Comparison of ENCODE assay signal across 14 cellular contexts in the genomic region with DNA sequence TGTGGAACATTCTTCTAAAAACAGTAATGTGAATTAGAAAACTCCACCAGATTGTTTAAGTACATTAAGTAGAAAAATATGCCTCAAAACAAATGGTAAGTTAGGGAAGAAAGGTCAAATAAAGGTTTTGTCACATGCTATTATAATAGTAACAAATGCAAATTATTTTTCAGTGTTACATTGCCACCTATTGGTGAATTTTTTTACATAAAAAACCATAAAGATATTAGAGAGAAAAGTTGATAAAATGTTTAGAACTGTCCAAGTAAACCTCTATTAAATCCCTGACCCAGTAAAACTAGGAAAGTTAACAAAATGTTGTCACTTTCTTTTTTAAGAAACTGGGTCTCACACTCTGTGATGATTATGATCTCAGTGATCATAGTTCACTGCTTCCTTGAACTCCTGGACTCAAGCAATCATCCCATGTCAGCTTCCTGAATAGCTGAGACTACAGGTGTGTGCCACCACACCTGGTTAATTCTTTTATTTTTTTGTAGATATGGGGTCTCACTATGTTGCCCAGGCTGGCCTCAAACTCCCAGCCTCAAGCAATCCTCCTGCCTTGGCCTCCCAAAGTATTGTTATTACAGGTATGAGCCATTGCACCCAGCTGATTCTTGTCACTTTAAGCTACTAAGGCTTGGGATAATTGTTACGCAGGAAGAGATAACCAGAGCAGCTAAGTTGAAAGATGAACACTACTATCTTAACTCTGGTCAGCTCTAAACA.
DNase-seq lines count a peak whose midpoint lies in the region; ATAC-seq and TF ChIP-seq lines count a peak whose summit lies in the region.
"Had no signal": no experiment of that assay in that cellular context is flagged by ENCODE, and none has a peak within 500 bp of the region (broad histone marks: within the 10 kb centered on the region; RNA-seq: fewer than 3 reads in every experiment).

No MANE protein-coding gene starts in this region.

- H3K9me2 ChIP-seq in GM23338 (ENCODE audit: insufficient read depth), result no peaks in the 10 kb centered on the region

- H3K27me3 Mint-ChIP-seq in central memory CD8-positive, alpha-beta T cell, result no peaks in the 10 kb centered on the region
- H3K27me3 Mint-ChIP-seq in osteocyte (ENCODE audit: unreplicated experiment) (no peaks in the 10 kb centered on the region), GM23338 (ENCODE audit: insufficient read depth, low read depth, poor library complexity) (no peaks in the 10 kb centered on the region)

- no peak for TF ChIP-seq POLR2A in NB4 (IDR thresholded peaks at IDR 0.05; ENCODE audit: extremely low read depth, insufficient read length)

- DNase-seq in DMS 273 (lab: John Stamatoyannopoulos, UW; ENCODE audit: unreplicated experiment) (peak; percentile 11), DMS 273 treated with DMSO at 0.1 percent for 48 hours (lab: John Stamatoyannopoulos, UW) (no peak), NB4 (ENCODE audit: low read depth) (peak; percentile 5), osteocyte (ENCODE audit: extremely low spot score, unreplicated experiment) (no peak), medulla oblongata (ENCODE audit: extremely low spot score) (no peak), GM23338 (ENCODE audit: low spot score) (no peak)
- no peak for DNase-seq in central memory CD8-positive, alpha-beta T cell (ENCODE audit: low spot score in 2 of 2)
- DNase-seq in stimulated activated CD4-positive, alpha-beta T cell treated with anti-CD3 and anti-CD28 coated beads, Interleukin-1b, Interleukin-23, amount 100 ng/mL, for 48 hours, result no peak
- DNase-seq: 8988T; activated CD4-positive, alpha-beta T cell treated with anti-CD3 and anti-CD28 coated beads for 4 hours; activated T-cell treated with anti-CD3 and anti-CD28 coated beads, Interleukin-2, amount 50 U/mL, for 4 hours; Calu3; occipital lobe had no signal

- no peaks in the 10 kb centered on the region for H3K27me3 ChIP-seq in GM23338 (ENCODE audit: insufficient read depth)

- no peak overlapping the region for H3K4me3 ChIP-seq in NB4 (ENCODE audit: low read depth, low read length)
- no peak overlapping the region for H3K4me3 ChIP-seq in GM23338

- H3F3A ChIP-seq in GM23338 (replicated peaks; ENCODE audit: low read depth), result no peaks in the 10 kb centered on the region

- H3K4me2 ChIP-seq in GM23338, result no peak overlapping the region

- H3K4me3 Mint-ChIP-seq in central memory CD8-positive, alpha-beta T cell, result no peak overlapping the region
- H3K4me3 Mint-ChIP-seq in osteocyte (ENCODE audit: unreplicated experiment) (no peak overlapping the region), GM23338 (no peak overlapping the region)
- H3K4me3 Mint-ChIP-seq: activated T-cell treated with anti-CD3 and anti-CD28 coated beads, Interleukin-2, amount 50 U/mL, for 4 hours; T-helper 1 cell treated with Interleukin-12 subunit alpha and Interleukin-12 subunit beta and Interleukin-4 antibody, amounts not matched to agents 30 μg/mL and 1 μg/mL, for 36 hours had no signal

- H3K27ac ChIP-seq in GM23338 (ENCODE audit: low read depth), result no peak overlapping the region

- peaks cover 16% of the 10 kb centered on the region for H3K36me3 Mint-ChIP-seq in central memory CD8-positive, alpha-beta T cell (ENCODE audit: insufficient read depth)
- H3K36me3 Mint-ChIP-seq in osteocyte (ENCODE audit: unreplicated experiment) (peaks cover 9% of the 10 kb centered on the region), GM23338 (ENCODE audit: low read depth) (peaks cover 21% of the 10 kb centered on the region; the same call in 2 of the 3 replicates)

- no peaks in the 10 kb centered on the region for H3K9me3 Mint-ChIP-seq in central memory CD8-positive, alpha-beta T cell
- H3K9me3 Mint-ChIP-seq in osteocyte (ENCODE audit: unreplicated experiment) (peaks cover 4% of the 10 kb centered on the region), GM23338 (no peaks in the 10 kb centered on the region)
- H3K9me3 Mint-ChIP-seq: activated T-cell treated with anti-CD3 and anti-CD28 coated beads, Interleukin-2, amount 50 U/mL, for 4 hours; T-helper 1 cell treated with Interleukin-12 subunit alpha and Interleukin-12 subunit beta and Interleukin-4 antibody, amounts not matched to agents 30 μg/mL and 1 μg/mL, for 36 hours had no signal

- peaks cover 29% of the 10 kb centered on the region for H3K79me2 ChIP-seq in GM23338 (replicated peaks; ENCODE audit: insufficient read depth)

- peak overlapping the region; percentile 25 for H3K27ac Mint-ChIP-seq in central memory CD8-positive, alpha-beta T cell (ENCODE audit: low read depth)
- no peak overlapping the region for H3K27ac Mint-ChIP-seq in osteocyte (ENCODE audit: unreplicated experiment)
- no peak overlapping the region for H3K27ac Mint-ChIP-seq in GM23338
- H3K27ac Mint-ChIP-seq: T-helper 1 cell treated with Interleukin-12 subunit alpha and Interleukin-12 subunit beta and Interleukin-4 antibody, amounts not matched to agents 30 μg/mL and 1 μg/mL, for 36 hours had no signal

- H3K4me1 ChIP-seq in GM23338 (ENCODE audit: insufficient read depth), result no peaks in the 10 kb centered on the region

- no peaks in the 10 kb centered on the region; the same call in 1 of the 2 replicates for H4K20me1 ChIP-seq in GM23338 (replicated peaks; ENCODE audit: insufficient read depth)

- H3K4me1 Mint-ChIP-seq in central memory CD8-positive, alpha-beta T cell, result peaks cover 5% of the 10 kb centered on the region
- no peaks in the 10 kb centered on the region for H3K4me1 Mint-ChIP-seq in osteocyte (ENCODE audit: unreplicated experiment)
- peaks cover 7% of the 10 kb centered on the region for H3K4me1 Mint-ChIP-seq in GM23338

- no peak for TF ChIP-seq CTCF in NB4 (IDR thresholded peaks at IDR 0.05; ENCODE audit: low read depth, low read length)
- TF ChIP-seq CTCF in osteocyte (IDR thresholded peaks at IDR 0.05), result peak; percentile 32
- no peak for TF ChIP-seq CTCF in GM23338 (conservative IDR thresholded peaks at IDR 0.05; ENCODE audit: low read depth in 2 of 2)

- H3K36me3 ChIP-seq in GM23338 (ENCODE audit: insufficient read depth), result no peaks in the 10 kb centered on the region; the same call in 1 of the 2 replicates

- no peak for ATAC-seq in central memory CD8-positive, alpha-beta T cell (replicated peaks; ENCODE audit: extremely low read depth, poor library complexity, severe bottlenecking)
- no peak for ATAC-seq in GM23338
- ATAC-seq: activated T-cell treated with anti-CD3 and anti-CD28 coated beads, Interleukin-2, amount 50 U/mL, for 4 hours had no signal

- H2AFZ ChIP-seq in GM23338, result no peak overlapping the region

TF ChIP-seq in GM23338, 12 proteins besides CTCF, POLR2A, EP300 and RAD21 (continues in another document):
- no peak for TF ChIP-seq NANOG (IDR thresholded peaks at IDR 0.05; ENCODE audit: borderline replicate concordance)
- TF ChIP-seq REST (IDR thresholded peaks at IDR 0.05; ENCODE audit: unreplicated experiment), result no peak
- no peak for TF ChIP-seq ZNF331 (CRISPR knock-in tag; IDR thresholded peaks at IDR 0.05; ENCODE audit: low read depth)
- TF ChIP-seq EZH2phosphoT487 (IDR thresholded peaks at IDR 0.05; ENCODE audit: unreplicated experiment), result no peak
- TF ChIP-seq EZH2 (IDR thresholded peaks at IDR 0.05; ENCODE audit: low read depth, unreplicated experiment), result no peak

Comparison
In these comparisons a context has a peak if more than half of its experiments do, and no peak if none do; other contexts are left out.
1. DNase-seq: peak in DMS 273 (single experiment) and NB4 (single experiment); none in DMS 273 treated with DMSO at 0.1 percent for 48 hours (single experiment), central memory CD8-positive, alpha-beta T cell (0 of 2), osteocyte (single experiment), medulla oblongata (single experiment), stimulated activated CD4-positive, alpha-beta T cell treated with anti-CD3 and anti-CD28 coated beads, Interleukin-1b, Interleukin-23, amount 100 ng/mL, for 48 hours (single experiment) and GM23338 (single experiment).